18 cellular contexts compared by ENCODE assay signal in the genomic region with DNA sequence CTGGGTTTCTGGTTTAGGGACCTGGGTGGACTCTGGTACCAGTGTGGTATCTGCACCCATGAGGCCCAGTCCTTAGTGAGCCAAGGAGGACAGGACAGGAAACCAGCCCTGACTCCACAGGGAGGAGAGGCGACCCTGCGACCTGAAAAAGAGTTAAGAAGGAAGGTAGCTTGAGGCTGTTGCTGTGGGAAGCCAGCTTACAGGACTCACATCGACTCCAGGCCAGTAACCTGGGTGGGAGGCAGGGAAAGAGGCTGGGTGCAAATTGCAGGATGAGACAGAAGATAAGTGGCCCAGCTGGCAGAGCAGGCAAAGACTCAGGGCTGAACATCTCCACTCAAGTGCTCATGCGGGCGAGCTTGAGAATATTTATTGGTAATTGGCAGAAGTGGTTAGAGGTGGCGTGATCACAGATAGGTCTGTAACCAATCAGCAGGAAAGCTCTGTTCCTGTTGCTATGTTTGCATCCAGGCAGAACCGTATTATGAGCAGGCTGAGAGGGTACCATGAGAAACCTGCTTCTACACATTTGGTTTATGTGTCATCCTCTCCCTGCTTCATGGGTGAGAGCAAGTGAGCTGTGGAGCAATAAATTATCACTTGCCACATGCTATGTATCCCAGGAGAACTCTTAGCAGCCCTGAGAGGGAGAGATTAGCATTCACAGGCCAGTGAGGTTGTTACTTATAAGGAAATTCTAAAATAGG. TPM values are rescaled to one million over a fixed set of nuclear protein-coding genes. Genes with fewer than 3 reads are reported as not detected.
DNase-seq lines count a peak whose midpoint lies in the region; ATAC-seq and TF ChIP-seq lines count a peak whose summit lies in the region.
"Had no signal": no experiment of that assay in that cellular context is flagged by ENCODE, and none has a peak within 500 bp of the region (broad histone marks: within the 10 kb centered on the region; RNA-seq: fewer than 3 reads in every experiment).

No MANE protein-coding gene starts in this region.

- no peak for TF ChIP-seq CTCF in foreskin keratinocyte (conservative IDR thresholded peaks at IDR 0.05)
- TF ChIP-seq CTCF in HFFc6 (IDR thresholded peaks at IDR 0.05), result no peak

- peak overlapping the region; percentile 14 for H3K27ac ChIP-seq in foreskin keratinocyte
- H3K27ac ChIP-seq: lower lobe of right lung, parathyroid adenoma, skin epidermis, vagina had no signal

- peaks cover 12% of the 10 kb centered on the region for H3K27me3 Mint-ChIP-seq in HFFc6 (ENCODE audit: insufficient read depth)

- ATAC-seq in foreskin keratinocyte (peak; percentile 47), left colon (no peak), GM19395 (IDR thresholded peaks at IDR 0.05; ENCODE audit: unreplicated experiment) (no peak)
- ATAC-seq: activated CD4-positive, alpha-beta T cell treated with anti-CD3 and anti-CD28 coated beads for 36 hours; lower lobe of right lung had no signal

- H3K27ac Mint-ChIP-seq in HFFc6, result no peak overlapping the region
- H3K27ac Mint-ChIP-seq: activated CD4-positive, alpha-beta T cell treated with anti-CD3 and anti-CD28 coated beads for 36 hours; naive B cell had no signal

- DNase-seq in Caki2 (ENCODE audit: low read depth) (peak; percentile 52), NCI-H128 (lab: John Stamatoyannopoulos, UW; ENCODE audit: unreplicated experiment) (peak; percentile 35), NCI-H524 treated with DMSO at 0.1 percent for 48 hours (lab: John Stamatoyannopoulos, UW) (peak; percentile 42), foreskin keratinocyte (peak; percentile 46 to 80), HT-29 (ENCODE audit: low spot score) (no peak), left colon (no peak), HFFc6 (no peak)
- DNase-seq: activated CD4-positive, alpha-beta T cell treated with anti-CD3 and anti-CD28 coated beads for 36 hours; dermis blood vessel endothelial cell; lower lobe of right lung; naive B cell; NCI-H446 treated with DMSO at 0.1 percent for 48 hours; stimulated activated CD4-positive, alpha-beta T cell treated with anti-CD3 and anti-CD28 coated beads, Interleukin-4, amount 100 ng/mL, for 4 hours; substantia nigra had no signal

- H3K36me3 Mint-ChIP-seq in HFFc6 (ENCODE audit: low read depth), result no peaks in the 10 kb centered on the region
- H3K36me3 Mint-ChIP-seq: naive B cell had no signal

- H3K4me1 ChIP-seq in foreskin keratinocyte, result peaks cover 27% of the 10 kb centered on the region
- H3K4me1 ChIP-seq: lower lobe of right lung, parathyroid adenoma, vagina had no signal

- no peak overlapping the region for H3K4me3 Mint-ChIP-seq in HFFc6
- H3K4me3 Mint-ChIP-seq: activated CD4-positive, alpha-beta T cell treated with anti-CD3 and anti-CD28 coated beads for 36 hours; naive B cell had no signal

- H3K9me3 Mint-ChIP-seq in HFFc6, result no peaks in the 10 kb centered on the region
- H3K9me3 Mint-ChIP-seq: naive B cell had no signal

- intact Hi-C loops in left colon (cut with DNase I, micrococcal nuclease), result loop anchor here in 1 of 2 donors (10.0 kb wide), 1 partner anchor 108 kb away; no protein-coding TSS in a partner anchor

- peaks cover 8% of the 10 kb centered on the region for H3K4me1 Mint-ChIP-seq in HFFc6 (ENCODE audit: low read depth)
- H3K4me1 Mint-ChIP-seq: activated CD4-positive, alpha-beta T cell treated with anti-CD3 and anti-CD28 coated beads for 36 hours had no signal

- in situ Hi-C loops in Caki2 (cut with HindIII; ENCODE audit: low pct_unique_long_range_greater_than_20kb, low sequenced_read_pairs), result no loop called here

- H3K27me3 ChIP-seq in foreskin keratinocyte, result no peaks in the 10 kb centered on the region
- H3K27me3 ChIP-seq: vagina had no signal

RNA-seq across cellular contexts. Expression of a gene that starts 11.0 kb away (rescaled TPM):
- 1.3 and 3.8 TPM in 2 replicates for total RNA-seq in Caki2 (2014; rRNA removed; shearing (Covaris generic); ENCODE audit: low replicate concordance)
- total RNA-seq in foreskin keratinocyte, result 0.54 and 0.60 TPM in 2 replicates
- polyA plus RNA-seq in foreskin keratinocyte, result 0.57 and 0.69 TPM in 2 replicates
- total RNA-seq in HT-29 (2014; rRNA removed; shearing (Covaris generic)), result not detected in 2 replicates
- total RNA-seq in left colon, result under 1 TPM; 0.34 to 0.37 TPM
- under 1 TPM; 0.08 to 0.45 (median 0.24) TPM for total RNA-seq in HFFc6 (2021; fragmentation: NEBNext Ultra II Directional; extraction: Animal tissue kit (Norgen Biotek cat#: 25700))
- total RNA-seq: lower lobe of right lung had no signal

Comparison
In these comparisons a context has a peak if more than half of its experiments do, and no peak if none do; other contexts are left out.
1. DNase-seq: peak in Caki2 (single experiment), NCI-H128 (single experiment), NCI-H524 treated with DMSO at 0.1 percent for 48 hours (single experiment) and foreskin keratinocyte (2 of 2); none in HT-29 (single experiment), left colon (0 of 2) and HFFc6 (single experiment).